8 cellular contexts compared by ENCODE assay signal in genomic region chr4:165378763-165379631, GRCh38. TPM values are rescaled to one million over a fixed set of nuclear protein-coding genes. Genes with fewer than 3 reads are reported as not detected.
A peak's percentile ranks its signal among the peaks of the same experiment; 100 is the strongest.
DNase-seq lines count a peak whose midpoint lies in the region; ATAC-seq and TF ChIP-seq lines count a peak whose summit lies in the region.

Gene CPE (plus strand): TSS chr4:165379008. CDS start chr4:165379222, 214 bp downstream.

- H3K4me3 ChIP-seq in GM23248 (peak within 1 kb of the TSS; percentile 87), ovary (peak within 1 kb of the TSS; percentile 43), tibial nerve (peak within 1 kb of the TSS; percentile 52 to 66 (median 58))

- no peak for TF ChIP-seq EP300 in ovary (IDR thresholded peaks at IDR 0.05)
- peak in 1 of 2 donors; percentile 76 for TF ChIP-seq EP300 in tibial nerve (IDR thresholded peaks at IDR 0.05)

- H3K27ac ChIP-seq in GM23248 (peak within 1 kb of the TSS; percentile 47), ovary (peak within 1 kb of the TSS; percentile 47 to 63), tibial nerve (peak within 1 kb of the TSS; percentile 45 to 85 (median 68))

- H3F3A ChIP-seq in GM23248 (ENCODE audit: insufficient read depth): no peaks in the 10 kb centered on the region; the same call in 1 of the 2 replicates

- peak; percentile 61 for TF ChIP-seq POLR2A in ovary (IDR thresholded peaks at IDR 0.05)
- TF ChIP-seq POLR2A in tibial nerve (IDR thresholded peaks at IDR 0.05): peak; percentile 19 to 58

- H3K9me2 ChIP-seq in GM23248 (ENCODE audit: insufficient read depth): no peaks in the 10 kb centered on the region

- H3K36me3 ChIP-seq in GM23248 (ENCODE audit: low read depth) (no peaks in the 10 kb centered on the region), ovary (no peaks in the 10 kb centered on the region), tibial nerve (no peaks in the 10 kb centered on the region)

- peak within 1 kb of the TSS; percentile 97 for H2AFZ ChIP-seq in GM23248

- WGBS in GM23248 (ENCODE audit: low coverage in 1 of 2, low lambda C conversion rate in 2 of 2, missing lambda C conversion rate in 2 of 2), 2 experiments: 2% methylated on average over 70 of the region's 82 CpGs
- WGBS in ovary, 3 donors: 1 to 2% (median 1%) methylated on average over 56 to 82 of the region's 82 CpGs
- WGBS in tibial nerve, 2 donors: 1 to 2% methylated on average over 56 to 66 of the region's 82 CpGs

- peak within 1 kb of the TSS; percentile 75 for H3K9ac ChIP-seq in GM23248

- ATAC-seq in Right ventricle myocardium superior (ENCODE audit: poor library complexity): peak; percentile 98

- TF ChIP-seq CTCF in LNCAP (IDR thresholded peaks at IDR 0.05) (peak; percentile 44), ovary (IDR thresholded peaks at IDR 0.05) (peak in 2 of 3 donors; percentile 51 to 65), tibial nerve (IDR thresholded peaks at IDR 0.05) (peak; percentile 19 to 81 (median 55))

- H3K9me3 ChIP-seq in GM23248 (ENCODE audit: low read depth): no peaks in the 10 kb centered on the region
- no peaks in the 10 kb centered on the region for H3K9me3 ChIP-seq in ovary
- H3K9me3 ChIP-seq in tibial nerve: peaks cover 0 to 10% (median 0%) of the 10 kb centered on the region in 4 donors

- intact Hi-C loops in Right ventricle myocardium superior (cut with DNase I): no loop called here
- intact Hi-C loops in ovary (cut with DNase I): no loop called here

- DNase-seq in DMS53 (lab: John Stamatoyannopoulos, UW) (peak; percentile 93), GM23248 (peak; percentile 92), SKM-1 (lab: John Stamatoyannopoulos, UW; ENCODE audit: unreplicated experiment) (peak; percentile 57), amniotic epithelial cell (ENCODE audit: low read depth) (peak; percentile 55), Right ventricle myocardium superior (peak; percentile 85), ovary (peak; percentile 67 to 81 (median 78)), tibial nerve (ENCODE audit: low spot score in 2 of 2) (peak; percentile 45 to 46)

- H3K27me3 ChIP-seq in GM23248 (replicated peaks; ENCODE audit: insufficient read depth): no peaks in the 10 kb centered on the region
- H3K27me3 ChIP-seq in ovary: no peaks in the 10 kb centered on the region
- no peaks in the 10 kb centered on the region for H3K27me3 ChIP-seq in tibial nerve

- no peaks in the 10 kb centered on the region for H4K20me1 ChIP-seq in GM23248 (ENCODE audit: insufficient read depth)

- H3K4me1 ChIP-seq in GM23248 (ENCODE audit: insufficient read depth) (0 out of 2 replicates have a peak, but pooled peaks cover 9% of the 10 kb centered on the region), ovary (ENCODE audit: insufficient read depth) (no peaks in the 10 kb centered on the region), tibial nerve (peaks cover 0 to 17% (median 0%) of the 10 kb centered on the region in 4 donors)

- H3K4me2 ChIP-seq in GM23248 (ENCODE audit: unreplicated experiment): peak within 1 kb of the TSS; percentile 84

- H3K79me2 ChIP-seq in GM23248 (ENCODE audit: insufficient read depth): no peaks in the 10 kb centered on the region

- in situ Hi-C loops in GM23248 (cut with MboI): no loop called here

RNA-seq across cellular contexts. Expression of gene CPE, which starts in this region (rescaled TPM):
- 66.9 and 77.9 TPM in 2 replicates for total RNA-seq in GM23248 (2014; rRNA removed; shearing (Covaris generic))
- polyA plus RNA-seq in GM23248 (2016; fragmentation: Nextera tagmentation; extraction: Ambion mirVana) (51.0 and 53.9 TPM in 2 replicates), ovary (100 to 1,000 TPM in 1 of 2 donors, 10 to 100 TPM in 1; 69.2 to 207 TPM)
- total RNA-seq in Right ventricle myocardium superior (49.7 TPM), ovary (100 to 1,000 TPM in 1 of 7 donors, 10 to 100 TPM in 6; 19.9 to 114 (median 37.8) TPM), tibial nerve (100 to 1,000 TPM in 3 of 4 donors, 10 to 100 TPM in 1; 82.8 to 136 (median 113) TPM)

Comparison
In these comparisons a context has a peak if more than half of its experiments do, and no peak if none do; other contexts are left out.
1. Peak in every context shown above with its lines: DNase-seq, ATAC-seq, H3K4me3 ChIP-seq and H3K27ac ChIP-seq.